In the genomic region with DNA sequence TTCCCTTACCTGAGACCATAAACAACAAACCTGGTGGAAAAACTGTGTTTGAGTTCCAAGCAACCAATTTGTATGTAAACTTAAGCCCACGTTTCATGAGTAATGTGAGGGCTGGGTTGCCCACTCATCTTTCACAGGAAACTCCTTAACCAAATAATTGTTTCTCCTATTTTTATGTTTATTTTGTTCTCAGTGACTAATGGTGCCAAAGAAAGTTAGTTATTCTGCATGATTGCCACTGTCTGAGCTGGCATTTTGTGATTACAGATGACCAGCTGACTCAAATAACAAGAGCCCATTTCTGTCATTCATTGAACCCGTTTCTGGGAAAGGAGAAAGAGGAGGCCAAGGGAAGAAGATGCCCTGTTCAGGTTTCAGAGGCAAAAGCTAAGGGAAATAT, we compare ENCODE assay signal across 11 cellular contexts.
"Had no signal": no experiment of that assay in that cellular context is flagged by ENCODE, and none has a peak within 500 bp of the region (broad histone marks: within the 10 kb centered on the region; RNA-seq: fewer than 3 reads in every experiment).

No MANE protein-coding gene starts in this region.

- DNase-seq: activated CD4-positive, alpha-beta T cell treated with anti-CD3 and anti-CD28 coated beads, Interleukin-2, amount 50 U/mL, for 48 hours; activated gamma-delta T cell treated with Interleukin-2 at 50 U/mL for 16 hours; activated naive CD8-positive, alpha-beta T cell treated with anti-CD3 and anti-CD28 coated beads for 36 hours; activated T-cell treated with anti-CD3 and anti-CD28 coated beads, Interleukin-2, amount 50 U/mL, for 4 hours; anterior cingulate cortex; foreskin melanocyte; heart left ventricle; islet precursor cell; nephron progenitor cell; T-helper 2 cell had no signal

- H3K27ac ChIP-seq: heart left ventricle, vagina had no signal

- H3K9me3 ChIP-seq: heart left ventricle, vagina had no signal

- H3K4me1 ChIP-seq: heart left ventricle, vagina had no signal

- H3K36me3 ChIP-seq: heart left ventricle, vagina had no signal

- ATAC-seq: activated T-cell treated with anti-CD3 and anti-CD28 coated beads, Interleukin-2, amount 50 U/mL, for 4 hours; heart left ventricle had no signal

- H3K4me3 ChIP-seq: heart left ventricle, vagina had no signal
